ENCODE assay signal across 1 cellular context in the genomic region with DNA sequence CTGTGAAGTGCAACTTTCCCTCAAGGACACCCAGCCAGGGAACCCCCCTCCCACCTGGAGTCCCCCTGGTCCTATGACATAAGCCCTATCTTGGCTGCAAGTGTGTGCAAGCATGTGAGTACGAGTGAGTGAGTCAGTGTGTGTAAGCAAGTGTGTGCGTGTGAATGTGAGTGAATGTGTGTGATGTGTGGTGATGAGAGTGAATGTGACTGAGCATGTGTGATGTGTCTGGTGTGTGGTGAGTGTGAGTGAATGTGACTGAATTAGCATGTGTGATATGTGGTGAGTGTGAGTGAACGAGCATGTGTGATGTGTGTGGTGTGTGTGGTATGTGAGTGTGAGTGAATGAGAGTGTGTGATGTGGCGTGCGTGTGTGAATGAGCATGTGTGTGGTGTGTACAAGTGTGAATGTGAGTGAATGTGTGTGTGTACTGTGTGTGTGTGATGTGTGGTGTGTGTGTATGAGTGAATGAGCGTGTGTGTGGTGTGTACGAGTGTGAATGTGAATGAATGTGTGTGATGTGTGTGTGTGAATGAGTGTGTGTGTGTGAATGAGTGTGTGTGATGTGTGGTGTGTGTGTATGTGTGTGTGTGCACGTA.
TF ChIP-seq lines count a peak whose summit lies in the region.

No MANE protein-coding gene starts in this region.

TF ChIP-seq in HEK293, 187 proteins besides CTCF, POLR2A, EP300 and RAD21 (continued from another document):
- TF ChIP-seq, protein P1, sequence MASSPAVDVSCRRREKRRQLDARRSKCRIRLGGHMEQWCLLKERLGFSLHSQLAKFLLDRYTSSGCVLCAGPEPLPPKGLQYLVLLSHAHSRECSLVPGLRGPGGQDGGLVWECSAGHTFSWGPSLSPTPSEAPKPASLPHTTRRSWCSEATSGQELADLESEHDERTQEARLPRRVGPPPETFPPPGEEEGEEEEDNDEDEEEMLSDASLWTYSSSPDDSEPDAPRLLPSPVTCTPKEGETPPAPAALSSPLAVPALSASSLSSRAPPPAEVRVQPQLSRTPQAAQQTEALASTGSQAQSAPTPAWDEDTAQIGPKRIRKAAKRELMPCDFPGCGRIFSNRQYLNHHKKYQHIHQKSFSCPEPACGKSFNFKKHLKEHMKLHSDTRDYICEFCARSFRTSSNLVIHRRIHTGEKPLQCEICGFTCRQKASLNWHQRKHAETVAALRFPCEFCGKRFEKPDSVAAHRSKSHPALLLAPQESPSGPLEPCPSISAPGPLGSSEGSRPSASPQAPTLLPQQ (tag by site-specific recombination; IDR thresholded peaks at IDR 0.05), result peak; percentile 73
- no peak for TF ChIP-seq MZF1 (tag by site-specific recombination; IDR thresholded peaks at IDR 0.05; ENCODE audit: borderline replicate concordance)
- TF ChIP-seq, protein P2, sequence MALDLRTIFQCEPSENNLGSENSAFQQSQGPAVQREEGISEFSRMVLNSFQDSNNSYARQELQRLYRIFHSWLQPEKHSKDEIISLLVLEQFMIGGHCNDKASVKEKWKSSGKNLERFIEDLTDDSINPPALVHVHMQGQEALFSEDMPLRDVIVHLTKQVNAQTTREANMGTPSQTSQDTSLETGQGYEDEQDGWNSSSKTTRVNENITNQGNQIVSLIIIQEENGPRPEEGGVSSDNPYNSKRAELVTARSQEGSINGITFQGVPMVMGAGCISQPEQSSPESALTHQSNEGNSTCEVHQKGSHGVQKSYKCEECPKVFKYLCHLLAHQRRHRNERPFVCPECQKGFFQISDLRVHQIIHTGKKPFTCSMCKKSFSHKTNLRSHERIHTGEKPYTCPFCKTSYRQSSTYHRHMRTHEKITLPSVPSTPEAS (tag by site-specific recombination; IDR thresholded peaks at IDR 0.05), result peak; percentile 99
- TF ChIP-seq, protein P3, sequence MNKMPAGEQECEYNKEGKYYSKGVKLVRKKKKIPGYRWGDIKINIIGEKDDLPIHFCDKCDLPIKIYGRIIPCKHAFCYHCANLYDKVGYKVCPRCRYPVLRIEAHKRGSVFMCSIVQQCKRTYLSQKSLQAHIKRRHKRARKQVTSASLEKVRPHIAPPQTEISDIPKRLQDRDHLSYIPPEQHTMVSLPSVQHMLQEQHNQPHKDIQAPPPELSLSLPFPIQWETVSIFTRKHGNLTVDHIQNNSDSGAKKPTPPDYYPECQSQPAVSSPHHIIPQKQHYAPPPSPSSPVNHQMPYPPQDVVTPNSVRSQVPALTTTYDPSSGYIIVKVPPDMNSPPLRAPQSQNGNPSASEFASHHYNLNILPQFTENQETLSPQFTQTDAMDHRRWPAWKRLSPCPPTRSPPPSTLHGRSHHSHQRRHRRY (tag by site-specific recombination; IDR thresholded peaks at IDR 0.05), result no peak
- TF ChIP-seq ZNF19 (tag by site-specific recombination; IDR thresholded peaks at IDR 0.05; ENCODE audit: low read depth), result no peak
- peak; percentile 68 for TF ChIP-seq ZIC2 (tag by site-specific recombination; IDR thresholded peaks at IDR 0.05)
- TF ChIP-seq ZNF514 (tag by site-specific recombination; IDR thresholded peaks at IDR 0.05), result peak; percentile 18; the same call in 1 of the 2 replicates
- TF ChIP-seq ZNF626 (tag by site-specific recombination; IDR thresholded peaks at IDR 0.05), result no peak
- TF ChIP-seq ZBTB17 (tag by site-specific recombination; IDR thresholded peaks at IDR 0.05), result no peak
- no peak for TF ChIP-seq SCRT1 (tag by site-specific recombination; IDR thresholded peaks at IDR 0.05; ENCODE audit: borderline replicate concordance)
- peak; percentile 91; the same call in 1 of the 2 replicates for TF ChIP-seq ZNF747 (tag by site-specific recombination; IDR thresholded peaks at IDR 0.05)
